1 cellular context compared by ENCODE assay signal in the genomic region with DNA sequence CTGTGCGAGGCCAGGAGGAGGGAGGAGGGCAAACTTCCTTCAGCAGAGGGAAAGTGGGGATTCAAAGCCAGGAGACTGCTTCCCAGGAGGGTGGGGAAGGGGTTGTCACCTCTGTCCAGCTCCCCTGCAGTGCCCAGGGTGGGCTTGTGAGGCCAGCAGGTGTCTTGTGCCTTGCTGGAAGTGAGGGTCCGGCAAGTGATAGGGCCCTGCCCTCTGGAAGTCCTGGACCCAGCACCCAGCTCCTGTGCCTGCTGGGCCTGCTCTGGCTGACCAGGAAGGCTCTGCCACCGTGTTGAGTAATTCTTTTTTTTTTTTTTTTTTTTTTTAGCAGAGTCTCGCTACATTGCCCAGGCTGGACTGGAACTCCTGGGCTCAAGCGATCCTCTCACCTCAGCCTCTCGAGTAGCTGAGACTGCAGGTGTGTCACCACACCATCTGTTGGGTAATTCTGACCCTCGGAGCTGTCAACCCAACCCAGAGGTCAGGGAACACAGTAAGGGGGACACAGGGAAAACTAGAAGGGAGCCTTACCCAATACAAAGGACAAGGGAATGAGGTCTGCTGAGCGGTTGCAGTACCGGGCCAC.
TF ChIP-seq lines count a peak whose summit lies in the region.

No MANE protein-coding gene starts in this region.

TF ChIP-seq in HCT116, 20 proteins besides CTCF, POLR2A, EP300 and RAD21 (continued from another document):
- TF ChIP-seq, protein P1, sequence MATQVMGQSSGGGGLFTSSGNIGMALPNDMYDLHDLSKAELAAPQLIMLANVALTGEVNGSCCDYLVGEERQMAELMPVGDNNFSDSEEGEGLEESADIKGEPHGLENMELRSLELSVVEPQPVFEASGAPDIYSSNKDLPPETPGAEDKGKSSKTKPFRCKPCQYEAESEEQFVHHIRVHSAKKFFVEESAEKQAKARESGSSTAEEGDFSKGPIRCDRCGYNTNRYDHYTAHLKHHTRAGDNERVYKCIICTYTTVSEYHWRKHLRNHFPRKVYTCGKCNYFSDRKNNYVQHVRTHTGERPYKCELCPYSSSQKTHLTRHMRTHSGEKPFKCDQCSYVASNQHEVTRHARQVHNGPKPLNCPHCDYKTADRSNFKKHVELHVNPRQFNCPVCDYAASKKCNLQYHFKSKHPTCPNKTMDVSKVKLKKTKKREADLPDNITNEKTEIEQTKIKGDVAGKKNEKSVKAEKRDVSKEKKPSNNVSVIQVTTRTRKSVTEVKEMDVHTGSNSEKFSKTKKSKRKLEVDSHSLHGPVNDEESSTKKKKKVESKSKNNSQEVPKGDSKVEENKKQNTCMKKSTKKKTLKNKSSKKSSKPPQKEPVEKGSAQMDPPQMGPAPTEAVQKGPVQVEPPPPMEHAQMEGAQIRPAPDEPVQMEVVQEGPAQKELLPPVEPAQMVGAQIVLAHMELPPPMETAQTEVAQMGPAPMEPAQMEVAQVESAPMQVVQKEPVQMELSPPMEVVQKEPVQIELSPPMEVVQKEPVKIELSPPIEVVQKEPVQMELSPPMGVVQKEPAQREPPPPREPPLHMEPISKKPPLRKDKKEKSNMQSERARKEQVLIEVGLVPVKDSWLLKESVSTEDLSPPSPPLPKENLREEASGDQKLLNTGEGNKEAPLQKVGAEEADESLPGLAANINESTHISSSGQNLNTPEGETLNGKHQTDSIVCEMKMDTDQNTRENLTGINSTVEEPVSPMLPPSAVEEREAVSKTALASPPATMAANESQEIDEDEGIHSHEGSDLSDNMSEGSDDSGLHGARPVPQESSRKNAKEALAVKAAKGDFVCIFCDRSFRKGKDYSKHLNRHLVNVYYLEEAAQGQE (IDR thresholded peaks at IDR 0.05; ENCODE audit: low read depth): no peak
- TF ChIP-seq SP1 (IDR thresholded peaks at IDR 0.05; ENCODE audit: low read depth) (no peak), SIN3A (IDR thresholded peaks at IDR 0.05; ENCODE audit: low read depth) (no peak), YY1 (IDR thresholded peaks at IDR 0.05; ENCODE audit: extremely low read depth, insufficient replicate concordance, low read depth, low read length) (no peak), ZNF274 (IDR thresholded peaks at IDR 0.05; ENCODE audit: low read depth, low read length) (no peak)
- TF ChIP-seq, protein P2, sequence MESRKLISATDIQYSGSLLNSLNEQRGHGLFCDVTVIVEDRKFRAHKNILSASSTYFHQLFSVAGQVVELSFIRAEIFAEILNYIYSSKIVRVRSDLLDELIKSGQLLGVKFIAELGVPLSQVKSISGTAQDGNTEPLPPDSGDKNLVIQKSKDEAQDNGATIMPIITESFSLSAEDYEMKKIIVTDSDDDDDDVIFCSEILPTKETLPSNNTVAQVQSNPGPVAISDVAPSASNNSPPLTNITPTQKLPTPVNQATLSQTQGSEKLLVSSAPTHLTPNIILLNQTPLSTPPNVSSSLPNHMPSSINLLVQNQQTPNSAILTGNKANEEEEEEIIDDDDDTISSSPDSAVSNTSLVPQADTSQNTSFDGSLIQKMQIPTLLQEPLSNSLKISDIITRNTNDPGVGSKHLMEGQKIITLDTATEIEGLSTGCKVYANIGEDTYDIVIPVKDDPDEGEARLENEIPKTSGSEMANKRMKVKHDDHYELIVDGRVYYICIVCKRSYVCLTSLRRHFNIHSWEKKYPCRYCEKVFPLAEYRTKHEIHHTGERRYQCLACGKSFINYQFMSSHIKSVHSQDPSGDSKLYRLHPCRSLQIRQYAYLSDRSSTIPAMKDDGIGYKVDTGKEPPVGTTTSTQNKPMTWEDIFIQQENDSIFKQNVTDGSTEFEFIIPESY (IDR thresholded peaks at IDR 0.05; ENCODE audit: extremely low read depth, insufficient replicate concordance, low read length): no peak
